In genomic region chr6:138404666-138405337, GRCh38 we compare ENCODE assay signal across 2 cellular contexts.
TF ChIP-seq lines count a peak whose summit lies in the region.

No MANE protein-coding gene starts in this region.

TF ChIP-seq in SK-N-SH, 30 proteins besides CTCF, POLR2A, EP300 and RAD21 (continued from another document):
- no peak for TF ChIP-seq POLR2AphosphoS5 (IDR thresholded peaks at IDR 0.05; ENCODE audit: low read depth, low read length)
- TF ChIP-seq, protein P1, sequence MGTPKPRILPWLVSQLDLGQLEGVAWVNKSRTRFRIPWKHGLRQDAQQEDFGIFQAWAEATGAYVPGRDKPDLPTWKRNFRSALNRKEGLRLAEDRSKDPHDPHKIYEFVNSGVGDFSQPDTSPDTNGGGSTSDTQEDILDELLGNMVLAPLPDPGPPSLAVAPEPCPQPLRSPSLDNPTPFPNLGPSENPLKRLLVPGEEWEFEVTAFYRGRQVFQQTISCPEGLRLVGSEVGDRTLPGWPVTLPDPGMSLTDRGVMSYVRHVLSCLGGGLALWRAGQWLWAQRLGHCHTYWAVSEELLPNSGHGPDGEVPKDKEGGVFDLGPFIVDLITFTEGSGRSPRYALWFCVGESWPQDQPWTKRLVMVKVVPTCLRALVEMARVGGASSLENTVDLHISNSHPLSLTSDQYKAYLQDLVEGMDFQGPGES (IDR thresholded peaks at IDR 0.05; ENCODE audit: low read depth, low read length): no peak

TF ChIP-seq in SK-N-SH treated with all-trans-retinoic acid at 6 μM for 48 hours, 23 proteins besides CTCF, POLR2A, EP300 and RAD21 (continued from another document):
- TF ChIP-seq, protein P2, sequence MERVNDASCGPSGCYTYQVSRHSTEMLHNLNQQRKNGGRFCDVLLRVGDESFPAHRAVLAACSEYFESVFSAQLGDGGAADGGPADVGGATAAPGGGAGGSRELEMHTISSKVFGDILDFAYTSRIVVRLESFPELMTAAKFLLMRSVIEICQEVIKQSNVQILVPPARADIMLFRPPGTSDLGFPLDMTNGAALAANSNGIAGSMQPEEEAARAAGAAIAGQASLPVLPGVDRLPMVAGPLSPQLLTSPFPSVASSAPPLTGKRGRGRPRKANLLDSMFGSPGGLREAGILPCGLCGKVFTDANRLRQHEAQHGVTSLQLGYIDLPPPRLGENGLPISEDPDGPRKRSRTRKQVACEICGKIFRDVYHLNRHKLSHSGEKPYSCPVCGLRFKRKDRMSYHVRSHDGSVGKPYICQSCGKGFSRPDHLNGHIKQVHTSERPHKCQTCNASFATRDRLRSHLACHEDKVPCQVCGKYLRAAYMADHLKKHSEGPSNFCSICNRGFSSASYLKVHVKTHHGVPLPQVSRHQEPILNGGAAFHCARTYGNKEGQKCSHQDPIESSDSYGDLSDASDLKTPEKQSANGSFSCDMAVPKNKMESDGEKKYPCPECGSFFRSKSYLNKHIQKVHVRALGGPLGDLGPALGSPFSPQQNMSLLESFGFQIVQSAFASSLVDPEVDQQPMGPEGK (CRISPR knock-in tag; IDR thresholded peaks at IDR 0.05; ENCODE audit: borderline replicate concordance): no peak
- no peak for TF ChIP-seq ISL1 (CRISPR knock-in tag; IDR thresholded peaks at IDR 0.05)
- TF ChIP-seq RARB (CRISPR knock-in tag; IDR thresholded peaks at IDR 0.05): no peak
- TF ChIP-seq OSR1 (CRISPR knock-in tag; IDR thresholded peaks at IDR 0.05): no peak
- TF ChIP-seq POU6F1 (CRISPR knock-in tag; IDR thresholded peaks at IDR 0.05; ENCODE audit: borderline replicate concordance, low read depth): no peak
- TF ChIP-seq SNAI2 (CRISPR knock-in tag; IDR thresholded peaks at IDR 0.05): no peak
- TF ChIP-seq TCF4 (CRISPR knock-in tag; IDR thresholded peaks at IDR 0.05; ENCODE audit: borderline replicate concordance): no peak
- no peak for TF ChIP-seq ZNF70 (CRISPR knock-in tag; IDR thresholded peaks at IDR 0.05)
- TF ChIP-seq, protein P3, sequence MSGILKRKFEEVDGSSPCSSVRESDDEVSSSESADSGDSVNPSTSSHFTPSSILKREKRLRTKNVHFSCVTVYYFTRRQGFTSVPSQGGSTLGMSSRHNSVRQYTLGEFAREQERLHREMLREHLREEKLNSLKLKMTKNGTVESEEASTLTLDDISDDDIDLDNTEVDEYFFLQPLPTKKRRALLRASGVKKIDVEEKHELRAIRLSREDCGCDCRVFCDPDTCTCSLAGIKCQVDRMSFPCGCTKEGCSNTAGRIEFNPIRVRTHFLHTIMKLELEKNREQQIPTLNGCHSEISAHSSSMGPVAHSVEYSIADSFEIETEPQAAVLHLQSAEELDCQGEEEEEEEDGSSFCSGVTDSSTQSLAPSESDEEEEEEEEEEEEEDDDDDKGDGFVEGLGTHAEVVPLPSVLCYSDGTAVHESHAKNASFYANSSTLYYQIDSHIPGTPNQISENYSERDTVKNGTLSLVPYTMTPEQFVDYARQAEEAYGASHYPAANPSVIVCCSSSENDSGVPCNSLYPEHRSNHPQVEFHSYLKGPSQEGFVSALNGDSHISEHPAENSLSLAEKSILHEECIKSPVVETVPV (CRISPR knock-in tag; IDR thresholded peaks at IDR 0.05): no peak
- TF ChIP-seq ZFP30 (CRISPR knock-in tag; IDR thresholded peaks at IDR 0.05): no peak
- TF ChIP-seq ARNTL (CRISPR knock-in tag; IDR thresholded peaks at IDR 0.05; ENCODE audit: borderline replicate concordance, low read depth): no peak
